Comparison of ENCODE assay signal across 10 cellular contexts in the genomic region with DNA sequence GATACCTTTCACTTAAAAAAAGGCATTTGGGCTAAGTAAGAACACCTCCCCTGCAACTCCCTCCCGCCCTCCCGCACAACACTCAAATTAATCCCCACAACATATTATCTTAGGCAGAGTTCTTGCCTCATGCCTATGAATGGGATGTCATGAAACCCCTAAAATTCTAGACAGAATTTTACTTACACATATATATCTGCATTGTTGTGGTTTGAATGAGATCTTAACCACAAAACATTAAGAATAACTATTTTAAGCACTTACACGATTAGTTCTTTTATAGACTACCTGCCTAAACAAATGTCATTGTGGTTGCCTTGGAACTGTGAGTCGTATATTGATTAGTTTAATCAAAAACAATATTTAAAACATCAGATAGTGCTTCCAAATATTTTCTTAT. TPM values are rescaled to one million over a fixed set of nuclear protein-coding genes. Genes with fewer than 3 reads are reported as not detected.
DNase-seq lines count a peak whose midpoint lies in the region; ATAC-seq, FAIRE-seq and TF ChIP-seq lines count a peak whose summit lies in the region.
"Had no signal": no experiment of that assay in that cellular context is flagged by ENCODE, and none has a peak within 500 bp of the region (broad histone marks: within the 10 kb centered on the region; RNA-seq: fewer than 3 reads in every experiment).

No MANE protein-coding gene starts in this region.

- no peaks in the 10 kb centered on the region for H3K27me3 ChIP-seq in Loucy (ENCODE audit: insufficient read depth, low read length, poor library complexity, severe bottlenecking)
- no peaks in the 10 kb centered on the region for H3K27me3 ChIP-seq in endodermal cell (ENCODE audit: control insufficient read depth, insufficient read depth, low read length, poor library complexity, severe bottlenecking)
- H3K27me3 ChIP-seq in trophoblast cell (ENCODE audit: insufficient read depth, low read length), result no peaks in the 10 kb centered on the region

- TF ChIP-seq POLR2A in A549 (IDR thresholded peaks at IDR 0.05; ENCODE audit: low read length), result no peak

- no peak overlapping the region for H2BK120ac ChIP-seq in trophoblast cell (ENCODE audit: insufficient read depth, low read length, poor library complexity)

- peaks cover 3% of the 10 kb centered on the region for H3K9me3 Mint-ChIP-seq in endodermal cell

- H3F3A ChIP-seq in Loucy (ENCODE audit: low read depth), result no peaks in the 10 kb centered on the region

- no peak for TF ChIP-seq EP300 in A549 (IDR thresholded peaks at IDR 0.05)

- H3K79me2 ChIP-seq in Loucy (ENCODE audit: insufficient read depth, low read length) (peaks cover 19% of the 10 kb centered on the region), trophoblast cell (ENCODE audit: control insufficient read depth, insufficient read depth, low read length, poor library complexity) (peaks cover 7% of the 10 kb centered on the region)

- no peak overlapping the region for H3K9ac ChIP-seq in Loucy (ENCODE audit: low read depth, low read length, poor library complexity, severe bottlenecking)
- H3K9ac ChIP-seq in endodermal cell (ENCODE audit: extremely low read depth, low read length, poor library complexity, severe bottlenecking), result no peak overlapping the region
- H3K9ac ChIP-seq in trophoblast cell (ENCODE audit: low read length), result no peak overlapping the region

- no peak overlapping the region for H4K91ac ChIP-seq in trophoblast cell (ENCODE audit: low read depth, low read length)

- H2AFZ ChIP-seq in Loucy (ENCODE audit: low read length), result no peak overlapping the region
- no peak overlapping the region for H2AFZ ChIP-seq in trophoblast cell (ENCODE audit: insufficient read depth, low read length, poor library complexity)

- no peak for TF ChIP-seq CTCF in A549 (IDR thresholded peaks at IDR 0.05)
- TF ChIP-seq CTCF in Loucy (conservative IDR thresholded peaks at IDR 0.05; ENCODE audit: low read length), result no peak
- no peak for TF ChIP-seq CTCF in endodermal cell (conservative IDR thresholded peaks at IDR 0.05)

- no peak overlapping the region for H3K4ac ChIP-seq in trophoblast cell (ENCODE audit: low read depth, low read length)

- H3K79me1 ChIP-seq in trophoblast cell (ENCODE audit: low read length), result peaks cover 24% of the 10 kb centered on the region

- peak overlapping the region; percentile 92 for H3K4me2 ChIP-seq in A549
- H3K4me2 ChIP-seq in Loucy (ENCODE audit: low read depth, low read length, poor library complexity, severe bottlenecking), result peak overlapping the region; percentile 15
- no peak overlapping the region for H3K4me2 ChIP-seq in trophoblast cell (ENCODE audit: low read length)

- H3K27ac Mint-ChIP-seq in endodermal cell, result peak overlapping the region; percentile 9

- H3K9me3 ChIP-seq in A549 (peaks cover 12% of the 10 kb centered on the region; the same call in 2 of the 3 replicates), Loucy (ENCODE audit: insufficient read depth, low read depth, low read length) (no peaks in the 10 kb centered on the region), endodermal cell (ENCODE audit: control insufficient read depth, low read length) (no peaks in the 10 kb centered on the region), trophoblast cell (ENCODE audit: insufficient read depth, low read depth, low read length) (no peaks in the 10 kb centered on the region)

- H3K36me3 Mint-ChIP-seq in endodermal cell (ENCODE audit: low read depth), result peaks cover 3% of the 10 kb centered on the region
- H3K36me3 Mint-ChIP-seq: brain had no signal

- H3K27ac ChIP-seq in A549 (peak overlapping the region; percentile 99 to 100), endodermal cell (ENCODE audit: low read depth, low read length) (no peak overlapping the region), trophoblast cell (ENCODE audit: low read depth, low read length) (peak overlapping the region; percentile 90)

- FAIRE-seq in A549 (lab: Jason Lieb, UNC), result no peak

- H3K36me3 ChIP-seq in Loucy (ENCODE audit: insufficient read depth, low read length) (no peaks in the 10 kb centered on the region), endodermal cell (ENCODE audit: control insufficient read depth, insufficient read depth, low read length) (no peaks in the 10 kb centered on the region), trophoblast cell (ENCODE audit: control insufficient read depth in 1 of 2, insufficient read depth in 2 of 2, low read length in 2 of 2) (peaks cover 0 to 3% of the 10 kb centered on the region in 2 experiments)

- no peak overlapping the region for H3K4me3 Mint-ChIP-seq in endodermal cell

- POLR2A ChIA-PET in A549 (lab: Yijun Ruan, JAX), result interaction anchor here (0.9 to 1.4 kb wide), 5 partner anchors 18 to 48 kb away, joined by 3 to 26 read pairs (median 4); no protein-coding TSS in a partner anchor

- no peak overlapping the region for H4K12ac ChIP-seq in trophoblast cell (ENCODE audit: low read depth, low read length)

- H2BK5ac ChIP-seq in trophoblast cell (ENCODE audit: low read depth, low read length, poor library complexity), result no peak overlapping the region

- H3K9me2 ChIP-seq in Loucy (replicated peaks; ENCODE audit: low read depth, low read length), result no peaks in the 10 kb centered on the region

- H3K14ac ChIP-seq in trophoblast cell (ENCODE audit: low read length), result no peak overlapping the region

- peaks cover 30% of the 10 kb centered on the region for H3K4me1 Mint-ChIP-seq in endodermal cell

- DNase-seq in A549 (ENCODE audit: low read depth in 1 of 2, low spot score in 1 of 2) (no peak), endodermal cell (no peak), trophoblast cell (no peak)
- DNase-seq in stimulated activated CD4-positive, alpha-beta T cell treated with anti-CD3 and anti-CD28 coated beads, Interleukin-4, amount 100 ng/mL, for 1 hour, result no peak
- DNase-seq in activated naive CD4-positive, alpha-beta T cell (lab: John Stamatoyannopoulos, UW), result no peak
- DNase-seq: KG1 had no signal

- no peak for TF ChIP-seq RAD21 in A549 (conservative IDR thresholded peaks at IDR 0.05 in 1 of 2, IDR thresholded peaks at IDR 0.05 in 1 of 2)

- H3K4me1 ChIP-seq in A549, result peaks cover 43% of the 10 kb centered on the region
- peaks cover 33% of the 10 kb centered on the region for H3K4me1 ChIP-seq in Loucy (ENCODE audit: insufficient read depth, low read length, poor library complexity, severe bottlenecking)
- H3K4me1 ChIP-seq in endodermal cell (ENCODE audit: control insufficient read depth, insufficient read depth, low read length), result peaks cover 6% of the 10 kb centered on the region
- H3K4me1 ChIP-seq in trophoblast cell (ENCODE audit: control insufficient read depth in 1 of 2, insufficient read depth in 2 of 2, low read length in 2 of 2), result peaks cover 5 to 12% of the 10 kb centered on the region in 2 experiments

- 1% methylated on average over 4 of the region's 4 CpGs for WGBS in A549 (ENCODE audit: missing lambda C conversion rate)
- 70% methylated on average over 3 of the region's 4 CpGs; no CpG with 5 or more reads in 1 of the 2 experiments for WGBS in endodermal cell (ENCODE audit: insufficient coverage in 1 of 2, insufficient read length in 1 of 2), 2 experiments
- WGBS in trophoblast cell (ENCODE audit: extremely low coverage, insufficient coverage, insufficient read length), result no CpG with 5 or more reads among the region's 4 CpGs

- no peak overlapping the region for H3K23ac ChIP-seq in trophoblast cell (ENCODE audit: low read length)

- H2AK5ac ChIP-seq in trophoblast cell (ENCODE audit: low read length), result no peak overlapping the region

- H3K27me3 Mint-ChIP-seq in endodermal cell (ENCODE audit: insufficient read depth), result no peaks in the 10 kb centered on the region

- H4K20me1 ChIP-seq in Loucy (ENCODE audit: insufficient read depth, low read length, poor library complexity, severe bottlenecking), result no peaks in the 10 kb centered on the region

- ATAC-seq in A549 (no peak), HG02798 (IDR thresholded peaks at IDR 0.05; ENCODE audit: poor library complexity, unreplicated experiment) (no peak), HG02763 (IDR thresholded peaks at IDR 0.05; ENCODE audit: unreplicated experiment) (no peak)

- H4K8ac ChIP-seq in trophoblast cell (ENCODE audit: low read depth, low read length), result no peak overlapping the region

- H2BK12ac ChIP-seq in trophoblast cell (ENCODE audit: low read length), result no peak overlapping the region

- no peak overlapping the region for H3K18ac ChIP-seq in trophoblast cell (ENCODE audit: low read length)

- CTCF ChIA-PET in A549 (lab: Yijun Ruan, JAX), result interaction anchor here (0.7 to 1.9 kb wide), 7 partner anchors 9 to 193 kb away, joined by 3 to 11 read pairs (median 5); no protein-coding TSS in a partner anchor

- H3K4me3 ChIP-seq in A549, result peak overlapping the region; percentile 11; the same call in 2 of the 3 replicates
- no peak overlapping the region for H3K4me3 ChIP-seq in Loucy (ENCODE audit: low read length, poor library complexity, severe bottlenecking)
- H3K4me3 ChIP-seq in endodermal cell (ENCODE audit: low read length), result no peak overlapping the region
- H3K4me3 ChIP-seq in trophoblast cell (ENCODE audit: low read depth, low read length), result no peak overlapping the region

TF ChIP-seq in A549, 52 proteins besides CTCF, POLR2A, EP300 and RAD21:
- TF ChIP-seq ZSCAN20 (CRISPR knock-in tag; IDR thresholded peaks at IDR 0.05), result 0 out of 2 replicates have a peak, but pooled peaks have one; percentile 11
- TF ChIP-seq EHF (CRISPR knock-in tag; IDR thresholded peaks at IDR 0.05), result no peak
TF ChIP-seq in A549: peak in this region for 1.

RNA-seq across cellular contexts. Expression of gene ITGB1, which starts 4.5 kb away (rescaled TPM):
- 1,667 and 2,408 TPM in 2 replicates for polyA plus RNA-seq in A549 (2011; rRNA removed)
- polyA plus RNA-seq in A549 (2012; cell fraction: cytosol; rRNA removed), result 320 and 370 TPM in 2 replicates
- 214 and 381 TPM in 2 replicates for polyA plus RNA-seq in A549 (2012; cell fraction: nucleus; rRNA removed)
- 1,270 to 1,281 TPM (median 1,270 TPM) in 3 replicates for polyA plus RNA-seq in A549 (2017; fragmentation: RNase III; extraction: RNeasy Plus Mini Kit Qiagen cat#74134 plus additional on column Dnase treatment)
- 799 and 821 TPM in 2 replicates for polyA minus RNA-seq in A549 (2011; rRNA and poly(A)+ RNA removed)
- 100 to 1,000 TPM; 239 to 285 TPM for total RNA-seq in endodermal cell
- polyA plus RNA-seq in endodermal cell (2013, experiment 1 of 2), result 324 TPM
- 351 TPM for polyA plus RNA-seq in endodermal cell (2013, experiment 2 of 2)
- polyA plus RNA-seq in trophoblast cell (2013), result 787 and 808 TPM in 2 replicates
